In the genomic region with DNA sequence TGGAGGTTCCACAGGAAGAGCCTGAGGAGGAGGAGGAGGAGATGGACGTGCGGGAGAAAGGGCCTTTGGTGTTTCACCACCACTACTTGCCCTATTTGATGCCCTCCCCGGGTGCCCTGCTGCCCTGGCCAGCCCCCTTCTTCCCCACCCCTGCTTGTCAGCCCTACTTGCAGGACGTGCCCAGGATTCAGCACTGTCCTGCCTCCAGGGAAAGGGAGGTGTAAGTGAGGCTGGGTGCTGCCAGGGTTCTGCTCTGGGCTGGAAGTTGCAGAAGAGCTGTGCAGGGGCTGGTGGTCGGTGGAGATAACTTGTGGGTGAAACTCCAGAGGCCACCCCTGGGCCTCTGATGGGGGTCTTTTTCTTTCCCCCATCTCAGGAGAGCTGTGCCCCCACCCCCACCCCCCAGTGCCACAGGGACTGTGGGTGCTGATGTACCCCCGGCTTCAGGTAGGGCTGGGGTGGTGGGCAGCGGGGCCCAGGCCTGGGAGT, we compare ENCODE assay signal across 19 cellular contexts. TPM values are rescaled to one million over a fixed set of nuclear protein-coding genes. Genes with fewer than 3 reads are reported as not detected.
DNase-seq lines count a peak whose midpoint lies in the region; ATAC-seq and TF ChIP-seq lines count a peak whose summit lies in the region.
"Had no signal": no experiment of that assay in that cellular context is flagged by ENCODE, and none has a peak within 500 bp of the region (broad histone marks: within the 10 kb centered on the region; RNA-seq: fewer than 3 reads in every experiment).

No MANE protein-coding gene starts in this region.

- DNase-seq in heart right ventricle (no peak), cardiac septum (ENCODE audit: low spot score) (no peak), neuronal stem cell (ENCODE audit: low spot score) (no peak), aorta (peak; percentile 37 to 57)
- DNase-seq in effector memory CD4-positive, alpha-beta T cell, result no peak
- no peak for DNase-seq in activated CD8-positive, alpha-beta memory T cell treated with anti-CD3 and anti-CD28 coated beads, Interleukin-2, amount 10 ng/mL, durations not matched to agents 7 days and 5 days
- DNase-seq: activated naive CD8-positive, alpha-beta T cell treated with anti-CD3 and anti-CD28 coated beads, Interleukin-2, amount 50 U/mL, for 24 hours; brain microvascular endothelial cell; NCI-H2029; stimulated activated CD4-positive, alpha-beta T cell treated with anti-CD3 and anti-CD28 coated beads, Interleukin-15, amount 100 ng/mL, for 24 hours had no signal

- no peak overlapping the region for H3K4me2 ChIP-seq in neuronal stem cell (ENCODE audit: insufficient read depth, low read length, poor library complexity, severe bottlenecking)
- H3K4me2 ChIP-seq: KMS-11 had no signal

- peak overlapping the region; percentile 45 for H3K4ac ChIP-seq in neuronal stem cell (ENCODE audit: low read length)

- no peak overlapping the region for H2AK5ac ChIP-seq in neuronal stem cell (ENCODE audit: low read depth, low read length)

- H3K14ac ChIP-seq in neuronal stem cell (ENCODE audit: low read length), result no peak overlapping the region

- H3K4me3 Mint-ChIP-seq in activated CD8-positive, alpha-beta memory T cell treated with anti-CD3 and anti-CD28 coated beads, Interleukin-2, amount 10 ng/mL, durations not matched to agents 7 days and 5 days, result no peak overlapping the region
- H3K4me3 Mint-ChIP-seq: activated CD4-positive, alpha-beta memory T cell treated with anti-CD3 and anti-CD28 coated beads for 36 hours; activated naive CD8-positive, alpha-beta T cell treated with anti-CD3 and anti-CD28 coated beads, Interleukin-2, amount 50 U/mL, for 24 hours had no signal

- WGBS in heart right ventricle, 2 donors, result 74 to 76% methylated on average over 7 of the region's 7 CpGs
- no CpG with 5 or more reads among the region's 7 CpGs for WGBS in neuronal stem cell (ENCODE audit: extremely low coverage in 2 of 2, insufficient read length in 2 of 2, insufficient replicate concordance in 1 of 2), 2 donors
- WGBS in aorta, 2 donors, result 90 to 96% methylated on average over 7 of the region's 7 CpGs

- peak overlapping the region; percentile 12 for H3K9ac ChIP-seq in neuronal stem cell (ENCODE audit: low read depth, low read length, poor library complexity)
- H3K9ac ChIP-seq: KMS-11 had no signal

- no peak overlapping the region for H4K8ac ChIP-seq in neuronal stem cell (ENCODE audit: low read depth, low read length)

- no peak overlapping the region for H2BK120ac ChIP-seq in neuronal stem cell (ENCODE audit: low read depth, low read length)

- H3K23ac ChIP-seq in neuronal stem cell (ENCODE audit: low read depth, low read length, poor library complexity), result no peak overlapping the region

- no peak overlapping the region for H2BK5ac ChIP-seq in neuronal stem cell (ENCODE audit: low read length)

- H3K4me1 ChIP-seq in heart right ventricle (peaks cover 4 to 69% (median 50%) of the 10 kb centered on the region in 9 donors), neuronal stem cell (ENCODE audit: control insufficient read depth in 2 of 2, insufficient read depth in 1 of 2, low read depth in 1 of 2, low read length in 2 of 2) (peaks cover 0 to 11% of the 10 kb centered on the region in 2 donors), aorta (ENCODE audit: control insufficient read depth in 1 of 2, insufficient read depth in 2 of 2, low read length in 2 of 2) (no peaks in the 10 kb centered on the region)
- H3K4me1 ChIP-seq in effector memory CD4-positive, alpha-beta T cell (ENCODE audit: control insufficient read depth, insufficient read depth, low read length, poor library complexity, severe bottlenecking), result peaks cover 21% of the 10 kb centered on the region

- H3K36me3 Mint-ChIP-seq in activated CD8-positive, alpha-beta memory T cell treated with anti-CD3 and anti-CD28 coated beads, Interleukin-2, amount 10 ng/mL, durations not matched to agents 7 days and 5 days, result peaks cover 3% of the 10 kb centered on the region

- intact Hi-C loops in heart right ventricle (cut with DNase I), result no loop called here
- intact Hi-C loops in cardiac septum (cut with DNase I), result no loop called here
- intact Hi-C loops in aorta (cut with DNase I), result no loop called here

- CTCF ChIA-PET in activated CD8-positive, alpha-beta memory T cell treated with anti-CD3 and anti-CD28 coated beads, Interleukin-2, amount 10 ng/mL, durations not matched to agents 7 days and 5 days (lab: Charles Lee), result interaction anchor here (0.8 to 1.3 kb wide), 2 partner anchors 9 to 22 kb away, joined by 3 read pairs; no protein-coding TSS in a partner anchor

- no peaks in the 10 kb centered on the region for H3K79me1 ChIP-seq in neuronal stem cell (ENCODE audit: low read depth, low read length)

- H2AFZ ChIP-seq in neuronal stem cell (ENCODE audit: low read length), result no peak overlapping the region

- peaks cover 2% of the 10 kb centered on the region for H3K27me3 Mint-ChIP-seq in activated CD8-positive, alpha-beta memory T cell treated with anti-CD3 and anti-CD28 coated beads, Interleukin-2, amount 10 ng/mL, durations not matched to agents 7 days and 5 days
- H3K27me3 Mint-ChIP-seq: activated naive CD8-positive, alpha-beta T cell treated with anti-CD3 and anti-CD28 coated beads, Interleukin-2, amount 50 U/mL, for 24 hours; T-cell had no signal

- no peak for TF ChIP-seq CTCF in heart right ventricle (IDR thresholded peaks at IDR 0.05)

- peak overlapping the region; percentile 68 to 90 (median 82) for H3K27ac ChIP-seq in heart right ventricle
- peak overlapping the region; percentile 8 for H3K27ac ChIP-seq in effector memory CD4-positive, alpha-beta T cell (ENCODE audit: insufficient read depth, low read length, poor library complexity, severe bottlenecking)
- H3K27ac ChIP-seq in neuronal stem cell (replicated peaks; ENCODE audit: low read length), result no peak overlapping the region
- no peak overlapping the region for H3K27ac ChIP-seq in aorta (ENCODE audit: low read depth in 1 of 2, low read length in 2 of 2)
- H3K27ac ChIP-seq: brain microvascular endothelial cell, KMS-11, neutrophil had no signal

- no peak overlapping the region for H4K91ac ChIP-seq in neuronal stem cell (ENCODE audit: low read depth, low read length, poor library complexity)

- H3K4me1 Mint-ChIP-seq in activated CD8-positive, alpha-beta memory T cell treated with anti-CD3 and anti-CD28 coated beads, Interleukin-2, amount 10 ng/mL, durations not matched to agents 7 days and 5 days, result peaks cover 22% of the 10 kb centered on the region

- peak overlapping the region; percentile 18 for H3K18ac ChIP-seq in neuronal stem cell (ENCODE audit: low read length)

- H3K36me3 ChIP-seq in heart right ventricle, result peaks cover 0 to 30% (median 0%) of the 10 kb centered on the region in 9 donors
- H3K36me3 ChIP-seq in effector memory CD4-positive, alpha-beta T cell (ENCODE audit: control insufficient read depth, insufficient read depth, low read length), result peaks cover 47% of the 10 kb centered on the region
- no peaks in the 10 kb centered on the region for H3K36me3 ChIP-seq in neuronal stem cell (replicated peaks in 1 of 2; ENCODE audit: control insufficient read depth in 2 of 2, insufficient read depth in 2 of 2, low read length in 2 of 2)
- H3K36me3 ChIP-seq in aorta (ENCODE audit: control insufficient read depth in 1 of 2, insufficient read depth in 2 of 2, low read length in 1 of 2), result no peaks in the 10 kb centered on the region
- H3K36me3 ChIP-seq: brain microvascular endothelial cell, gastroesophageal sphincter, neutrophil had no signal

- H3K9me3 Mint-ChIP-seq in activated CD8-positive, alpha-beta memory T cell treated with anti-CD3 and anti-CD28 coated beads, Interleukin-2, amount 10 ng/mL, durations not matched to agents 7 days and 5 days (ENCODE audit: low read depth), result no peaks in the 10 kb centered on the region
- H3K9me3 Mint-ChIP-seq: activated CD4-positive, alpha-beta memory T cell treated with anti-CD3 and anti-CD28 coated beads for 36 hours; activated naive CD8-positive, alpha-beta T cell treated with anti-CD3 and anti-CD28 coated beads, Interleukin-2, amount 50 U/mL, for 24 hours; T-cell had no signal

- no peak overlapping the region for H3K27ac Mint-ChIP-seq in activated CD8-positive, alpha-beta memory T cell treated with anti-CD3 and anti-CD28 coated beads, Interleukin-2, amount 10 ng/mL, durations not matched to agents 7 days and 5 days
- H3K27ac Mint-ChIP-seq: activated CD4-positive, alpha-beta memory T cell treated with anti-CD3 and anti-CD28 coated beads for 36 hours; activated naive CD8-positive, alpha-beta T cell treated with anti-CD3 and anti-CD28 coated beads, Interleukin-2, amount 50 U/mL, for 24 hours had no signal

- H3K9me3 ChIP-seq in heart right ventricle (no peaks in the 10 kb centered on the region), neuronal stem cell (replicated peaks in 1 of 2; ENCODE audit: control insufficient read depth in 2 of 2, insufficient read depth in 1 of 2, low read depth in 1 of 2, low read length in 2 of 2) (peaks cover 0 to 2% of the 10 kb centered on the region in 2 donors), aorta (ENCODE audit: control insufficient read depth, low read length) (no peaks in the 10 kb centered on the region)
- H3K9me3 ChIP-seq in effector memory CD4-positive, alpha-beta T cell (ENCODE audit: control insufficient read depth, low read length), result no peaks in the 10 kb centered on the region
- H3K9me3 ChIP-seq: Caco-2, gastroesophageal sphincter, neutrophil had no signal

- no peak overlapping the region for H3K4me3 ChIP-seq in heart right ventricle
- no peak overlapping the region for H3K4me3 ChIP-seq in effector memory CD4-positive, alpha-beta T cell (ENCODE audit: insufficient read depth, low read depth, low read length, poor library complexity, severe bottlenecking)
- H3K4me3 ChIP-seq in neuronal stem cell (ENCODE audit: low read length in 2 of 2), result no peak overlapping the region
- H3K4me3 ChIP-seq in aorta (ENCODE audit: low read length in 2 of 2), result no peak overlapping the region
- H3K4me3 ChIP-seq: gastroesophageal sphincter had no signal

- H2BK12ac ChIP-seq in neuronal stem cell (ENCODE audit: low read length), result peak overlapping the region; percentile 30

- peak overlapping the region; percentile 31 for H2BK15ac ChIP-seq in neuronal stem cell (ENCODE audit: low read length)

- H3K27me3 ChIP-seq in heart right ventricle (peaks cover 5 to 34% (median 23%) of the 10 kb centered on the region in 7 donors), neuronal stem cell (ENCODE audit: control insufficient read depth in 3 of 3, insufficient read depth in 3 of 3, low read depth in 1 of 3, low read length in 3 of 3) (peaks cover 0 to 23% (median 21%) of the 10 kb centered on the region in 3 experiments), aorta (ENCODE audit: control insufficient read depth in 1 of 2, insufficient read depth in 2 of 2, low read length in 1 of 2) (no peaks in the 10 kb centered on the region)
- no peaks in the 10 kb centered on the region for H3K27me3 ChIP-seq in effector memory CD4-positive, alpha-beta T cell (replicated peaks; ENCODE audit: control insufficient read depth, insufficient read depth, low read length, poor library complexity, severe bottlenecking)
- H3K27me3 ChIP-seq: brain microvascular endothelial cell had no signal

- ATAC-seq in heart right ventricle (no peak), aorta (ENCODE audit: low FRiP score) (no peak), HG03159 (IDR thresholded peaks at IDR 0.05; ENCODE audit: unreplicated experiment) (no peak), GM21723 (IDR thresholded peaks at IDR 0.05; ENCODE audit: unreplicated experiment) (no peak)
- no peak for ATAC-seq in activated CD8-positive, alpha-beta memory T cell treated with anti-CD3 and anti-CD28 coated beads, Interleukin-2, amount 10 ng/mL, durations not matched to agents 7 days and 5 days
- ATAC-seq: activated naive CD8-positive, alpha-beta T cell treated with anti-CD3 and anti-CD28 coated beads, Interleukin-2, amount 50 U/mL, for 24 hours; T-cell had no signal

RNA-seq across cellular contexts. Expression of a gene that starts 3.0 kb away (rescaled TPM):
- under 1 TPM in 6 of 10 donors, not detected in 4; 0.21 to 0.44 (median 0.29) TPM for total RNA-seq in heart right ventricle
- polyA plus RNA-seq in heart right ventricle, result under 1 TPM; 0.29 to 0.66 TPM
- 0.51 TPM for total RNA-seq in cardiac septum
- 0.43 TPM for polyA plus RNA-seq in neuronal stem cell (2013, experiment 1 of 2)
- 0.57 TPM for polyA plus RNA-seq in neuronal stem cell (2013, experiment 2 of 2)
- under 1 TPM; 0.62 to 0.84 TPM for total RNA-seq in aorta
- polyA plus RNA-seq in aorta, result under 1 TPM in 1 of 2 donors, not detected in 1; 0.10 TPM
- total RNA-seq in activated CD8-positive, alpha-beta memory T cell treated with anti-CD3 and anti-CD28 coated beads, Interleukin-2, amount 10 ng/mL, durations not matched to agents 7 days and 5 days, result 1 to 10 TPM; 1.5 to 3.3 TPM
- total RNA-seq: Caco-2, NCI-H460 had no signal

RNA-seq across cellular contexts. Expression of a gene that starts 19.3 kb away (rescaled TPM):
- total RNA-seq in heart right ventricle (10 to 100 TPM; 25.2 to 70.2 (median 32.4) TPM), cardiac septum (22.0 TPM), aorta (10 to 100 TPM; 24.9 to 36.0 TPM)
- polyA plus RNA-seq in heart right ventricle (100 to 1,000 TPM in 1 of 2 donors, 10 to 100 TPM in 1; 83.9 to 117 TPM), aorta (1 to 10 TPM; 3.9 to 9.7 TPM)
- polyA plus RNA-seq in neuronal stem cell (2013, experiment 1 of 2), result 0.10 TPM
- not detected for polyA plus RNA-seq in neuronal stem cell (2013, experiment 2 of 2)
- 10 to 100 TPM; 39.0 to 40.6 TPM for total RNA-seq in activated CD8-positive, alpha-beta memory T cell treated with anti-CD3 and anti-CD28 coated beads, Interleukin-2, amount 10 ng/mL, durations not matched to agents 7 days and 5 days
- total RNA-seq: NCI-H460 had no signal

RNA-seq across cellular contexts. Expression of a gene that starts 28.4 kb away (rescaled TPM):
- total RNA-seq in heart right ventricle (1 to 10 TPM in 1 of 10 donors, under 1 TPM in 9; 0.19 to 2.4 (median 0.53) TPM), cardiac septum (0.22 TPM), aorta (1 to 10 TPM; 1.5 to 3.2 TPM)
- polyA plus RNA-seq in heart right ventricle (1 to 10 TPM in 1 of 2 donors, under 1 TPM in 1; 0.33 to 2.9 TPM), aorta (under 1 TPM in 1 of 2 donors, not detected in 1; 0.03 TPM)
- polyA plus RNA-seq in neuronal stem cell (2013, experiment 1 of 2), result 3.9 TPM
- 3.8 TPM for polyA plus RNA-seq in neuronal stem cell (2013, experiment 2 of 2)
- under 1 TPM in 1 of 2 experiments, not detected in 1; 0.02 TPM for total RNA-seq in activated CD8-positive, alpha-beta memory T cell treated with anti-CD3 and anti-CD28 coated beads, Interleukin-2, amount 10 ng/mL, durations not matched to agents 7 days and 5 days
- total RNA-seq: Caco-2 had no signal

Comparison
In these comparisons a context has a peak if more than half of its experiments do, and no peak if none do; other contexts are left out.
1. DNase-seq: peak in aorta (2 of 2); none in heart right ventricle (0 of 2), cardiac septum (single experiment), effector memory CD4-positive, alpha-beta T cell (0 of 3), neuronal stem cell (single experiment) and activated CD8-positive, alpha-beta memory T cell treated with anti-CD3 and anti-CD28 coated beads, Interleukin-2, amount 10 ng/mL, durations not matched to agents 7 days and 5 days (single experiment).
2. H3K27ac ChIP-seq: peak in heart right ventricle (10 of 10) and effector memory CD4-positive, alpha-beta T cell (single experiment); none in neuronal stem cell (single experiment) and aorta (0 of 2).